In genomic region chr3:142929109-142929508, GRCh38 we compare ENCODE assay signal across 8 cellular contexts. TPM values are rescaled to one million over a fixed set of nuclear protein-coding genes. Genes with fewer than 3 reads are reported as not detected.
DNase-seq lines count a peak whose midpoint lies in the region; TF ChIP-seq lines count a peak whose summit lies in the region.

No MANE protein-coding gene starts in this region.

- H2AFZ ChIP-seq in neural progenitor cell (replicated peaks), result no peak overlapping the region

- H3K27me3 ChIP-seq in SJCRH30 (no peaks in the 10 kb centered on the region), colonic mucosa (no peaks in the 10 kb centered on the region), neural progenitor cell (no peaks in the 10 kb centered on the region)

- H3K36me3 ChIP-seq in SJCRH30 (no peaks in the 10 kb centered on the region), colonic mucosa (no peaks in the 10 kb centered on the region), neural progenitor cell (no peaks in the 10 kb centered on the region)

- H3K79me2 ChIP-seq in neural progenitor cell (ENCODE audit: low read depth), result no peaks in the 10 kb centered on the region

- no peaks in the 10 kb centered on the region for H4K20me1 ChIP-seq in neural progenitor cell (ENCODE audit: low read depth)

- TF ChIP-seq CTCF in colonic mucosa (IDR thresholded peaks at IDR 0.05) (peak; percentile 59), neural progenitor cell (IDR thresholded peaks at IDR 0.05) (peak; percentile 51)

- H3K9me3 Mint-ChIP-seq in neural progenitor cell, result peaks cover 4% of the 10 kb centered on the region

- H3K9ac ChIP-seq in colonic mucosa (ENCODE audit: low read depth in 2 of 2, low read length in 2 of 2) (no peak overlapping the region), neural progenitor cell (no peak overlapping the region)

- H3K4me1 Mint-ChIP-seq in neural progenitor cell, result no peaks in the 10 kb centered on the region

- peak; percentile 70 for DNase-seq in activated effector memory CD4-positive, alpha-beta T cell treated with anti-CD3 and anti-CD28 coated beads, Interleukin-2, amount 50 U/mL, for 16 hours
- no peak for DNase-seq in activated effector memory CD4-positive, alpha-beta T cell treated with Interleukin-2 at 50 U/mL for 16 hours
- peak in 71 of 76 experiments; percentile 6 to 84 (median 65) for DNase-seq in HUDEP-2 (lab: John Stamatoyannopoulos, UW; ENCODE audit: unreplicated experiment in 76 of 76)
- DNase-seq in SJCRH30, result peak; percentile 48 to 57
- peak; percentile 57 for DNase-seq in colonic mucosa
- peak; percentile 38 for DNase-seq in neural progenitor cell (ENCODE audit: low spot score)
- no peak for DNase-seq in GOT3 (lab: John Stamatoyannopoulos, UW)
- DNase-seq in cerebellum (ENCODE audit: low spot score), result no peak

- no peak overlapping the region for H3K4me3 Mint-ChIP-seq in neural progenitor cell

- no peak overlapping the region for H3K27ac Mint-ChIP-seq in neural progenitor cell

- H3K9me3 ChIP-seq in SJCRH30 (replicated peaks), result no peaks in the 10 kb centered on the region
- H3K9me3 ChIP-seq in colonic mucosa, result no peaks in the 10 kb centered on the region
- H3K9me3 ChIP-seq in neural progenitor cell (ENCODE audit: low read depth), result no peaks in the 10 kb centered on the region

- H3K27me3 Mint-ChIP-seq in neural progenitor cell (ENCODE audit: insufficient read depth, low read depth), result peaks cover 2% of the 10 kb centered on the region

- intact Hi-C loops in colonic mucosa (cut with DNase I), result no loop called here

- no peak overlapping the region for H3K4me2 ChIP-seq in neural progenitor cell

- peaks cover 2% of the 10 kb centered on the region for H3K36me3 Mint-ChIP-seq in neural progenitor cell

- H3K27ac ChIP-seq in SJCRH30 (no peak overlapping the region), colonic mucosa (no peak overlapping the region), neural progenitor cell (no peak overlapping the region)

- no peaks in the 10 kb centered on the region for H3K4me1 ChIP-seq in SJCRH30
- no peaks in the 10 kb centered on the region for H3K4me1 ChIP-seq in colonic mucosa
- no peaks in the 10 kb centered on the region for H3K4me1 ChIP-seq in neural progenitor cell

- no peaks in the 10 kb centered on the region for H3F3A ChIP-seq in neural progenitor cell (ENCODE audit: low read depth)

- H3K4me3 ChIP-seq in SJCRH30 (no peak overlapping the region), colonic mucosa (no peak overlapping the region), neural progenitor cell (no peak overlapping the region)

RNA-seq across cellular contexts. Expression of gene PAQR9, which starts 34.4 kb away (rescaled TPM):
- 0.16 and 0.30 TPM in 2 replicates for total RNA-seq in SJCRH30 (2014; rRNA removed; shearing (Covaris generic))
- total RNA-seq in colonic mucosa, result not detected
- 1.7 and 2.2 TPM in 2 replicates for total RNA-seq in neural progenitor cell (ENCODE audit: low replicate concordance)
- total RNA-seq in cerebellum, result 1.4 TPM

RNA-seq across cellular contexts. Expression of gene PCOLCE2, which starts 40.2 kb away (rescaled TPM):
- total RNA-seq in SJCRH30 (2014; rRNA removed; shearing (Covaris generic)), result 12.3 and 16.7 TPM in 2 replicates
- 1 to 10 TPM; 1.0 to 1.9 TPM for total RNA-seq in colonic mucosa
- 18.2 and 32.5 TPM in 2 replicates for total RNA-seq in neural progenitor cell (ENCODE audit: low replicate concordance)
- 12.6 TPM for total RNA-seq in cerebellum

Comparison
In these comparisons a context has a peak if more than half of its experiments do, and no peak if none do; other contexts are left out.
1. DNase-seq: peak in activated effector memory CD4-positive, alpha-beta T cell treated with anti-CD3 and anti-CD28 coated beads, Interleukin-2, amount 50 U/mL, for 16 hours (single experiment), HUDEP-2 (71 of 76), SJCRH30 (2 of 2), colonic mucosa (single experiment) and neural progenitor cell (single experiment); none in activated effector memory CD4-positive, alpha-beta T cell treated with Interleukin-2 at 50 U/mL for 16 hours (single experiment), GOT3 (single experiment) and cerebellum (single experiment).